Comparison of ENCODE assay signal across 27 cellular contexts in the genomic region with DNA sequence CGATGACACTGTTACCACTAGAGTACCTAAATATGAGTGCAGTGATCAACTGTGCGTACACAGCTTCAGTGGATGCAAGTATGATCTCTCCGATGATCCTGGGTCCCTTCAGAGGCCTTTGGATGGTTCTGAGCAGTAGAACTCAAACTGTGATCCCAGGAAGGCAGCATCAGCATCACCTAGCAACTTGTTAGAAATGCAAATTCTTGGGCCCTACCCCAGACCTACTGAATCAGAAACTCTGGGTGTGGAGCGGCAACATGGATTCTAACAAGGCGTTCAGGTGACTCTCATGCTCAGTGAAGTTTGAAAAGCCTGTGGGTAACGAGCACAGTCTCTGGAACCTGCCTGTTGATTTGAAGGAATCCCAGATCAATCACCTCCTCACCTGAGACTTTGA. TPM values are rescaled to one million over a fixed set of nuclear protein-coding genes. Genes with fewer than 3 reads are reported as not detected.
"Had no signal": no experiment of that assay in that cellular context is flagged by ENCODE, and none has a peak within 500 bp of the region (broad histone marks: within the 10 kb centered on the region; RNA-seq: fewer than 3 reads in every experiment).

No MANE protein-coding gene starts in this region.

- H3K9me3 Mint-ChIP-seq: mesothelial cell of epicardium; nephron progenitor cell; stimulated activated naive CD8-positive, alpha-beta T cell treated with anti-CD3 and anti-CD28 coated beads, Interleukin-15, Interleukin-2, amounts not matched to agents 100 ng/mL and 50 ng/mL, for 24 hours had no signal

- H3K27ac ChIP-seq: left ventricle myocardium inferior, ovary, prostate gland, sigmoid colon, spleen, suprapubic skin, thoracic aorta, tibial artery, upper lobe of right lung had no signal

- H3K36me3 ChIP-seq: left ventricle myocardium inferior, ovary, prostate gland, sigmoid colon, spleen, suprapubic skin, thoracic aorta, tibial artery, upper lobe of right lung had no signal

- H3K27me3 ChIP-seq: ovary, sigmoid colon, spleen, suprapubic skin, tibial artery, upper lobe of right lung had no signal

- H3K36me3 Mint-ChIP-seq: mesothelial cell of epicardium; naive B cell; natural killer cell; stimulated activated effector memory CD8-positive, alpha-beta T cell treated with anti-CD3 and anti-CD28 coated beads, Interleukin-12 subunit alpha, Interleukin-12 subunit beta, amount 100 ng/mL, for 72 hours had no signal

- H3K9me3 ChIP-seq: left ventricle myocardium inferior, ovary, prostate gland, sigmoid colon, spleen, suprapubic skin, thoracic aorta, tibial artery, upper lobe of right lung had no signal

- ATAC-seq: natural killer cell; right cardiac atrium; stimulated activated effector memory CD8-positive, alpha-beta T cell treated with anti-CD3 and anti-CD28 coated beads, Interleukin-12 subunit alpha, Interleukin-12 subunit beta, amount 100 ng/mL, for 72 hours; upper lobe of right lung had no signal

- H3K4me1 ChIP-seq: left ventricle myocardium inferior, prostate gland, spleen, suprapubic skin, tibial artery, upper lobe of right lung had no signal

- H3K4me3 Mint-ChIP-seq: mesothelial cell of epicardium; naive B cell; natural killer cell; nephron progenitor cell; stimulated activated effector memory CD8-positive, alpha-beta T cell treated with anti-CD3 and anti-CD28 coated beads, Interleukin-12 subunit alpha, Interleukin-12 subunit beta, amount 100 ng/mL, for 72 hours; stimulated activated naive CD8-positive, alpha-beta T cell treated with anti-CD3 and anti-CD28 coated beads, Interleukin-15, Interleukin-2, amounts not matched to agents 100 ng/mL and 50 ng/mL, for 24 hours had no signal

- DNase-seq: hippocampal formation; islet precursor cell; left ventricle myocardium inferior; mesendoderm; naive B cell; natural killer cell; nephron progenitor cell; ovary; retina; right cardiac atrium; sigmoid colon; small intestine; spleen; stimulated activated CD4-positive, alpha-beta T cell treated with anti-CD3 and anti-CD28 coated beads, Interleukin-4, amount 100 ng/mL, for 24 hours; stimulated activated naive CD4-positive, alpha-beta T cell; tibial artery; trophoblast cell; upper lobe of right lung had no signal

- H3K27me3 Mint-ChIP-seq: stimulated activated naive CD8-positive, alpha-beta T cell treated with anti-CD3 and anti-CD28 coated beads, Interleukin-15, Interleukin-2, amounts not matched to agents 100 ng/mL and 50 ng/mL, for 24 hours had no signal

- H3K4me1 Mint-ChIP-seq: mesothelial cell of epicardium; naive B cell; natural killer cell; nephron progenitor cell; stimulated activated effector memory CD8-positive, alpha-beta T cell treated with anti-CD3 and anti-CD28 coated beads, Interleukin-12 subunit alpha, Interleukin-12 subunit beta, amount 100 ng/mL, for 72 hours had no signal

- FAIRE-seq: small intestine, urothelium cell line had no signal

- H3K27ac Mint-ChIP-seq: mesothelial cell of epicardium; naive B cell; natural killer cell; nephron progenitor cell; stimulated activated effector memory CD8-positive, alpha-beta T cell treated with anti-CD3 and anti-CD28 coated beads, Interleukin-12 subunit alpha, Interleukin-12 subunit beta, amount 100 ng/mL, for 72 hours; stimulated activated naive CD8-positive, alpha-beta T cell treated with anti-CD3 and anti-CD28 coated beads, Interleukin-15, Interleukin-2, amounts not matched to agents 100 ng/mL and 50 ng/mL, for 24 hours had no signal

- H3K4me3 ChIP-seq: left ventricle myocardium inferior, lung, ovary, prostate gland, sigmoid colon, spleen, suprapubic skin, thoracic aorta, tibial artery, upper lobe of right lung had no signal

RNA-seq across cellular contexts. Expression of gene TOX3, which starts 25.4 kb away (rescaled TPM):
- total RNA-seq: left ventricle myocardium inferior, mononuclear cell, natural killer cell, right cardiac atrium, spleen, thoracic aorta had no signal
